Comparison of ENCODE assay signal across 20 cellular contexts in genomic region chr16:84459941-84460405, GRCh38. TPM values are rescaled to one million over a fixed set of nuclear protein-coding genes. Genes with fewer than 3 reads are reported as not detected.
DNase-seq lines count a peak whose midpoint lies in the region; ATAC-seq and TF ChIP-seq lines count a peak whose summit lies in the region.
"Had no signal": no experiment of that assay in that cellular context is flagged by ENCODE, and none has a peak within 500 bp of the region (broad histone marks: within the 10 kb centered on the region; RNA-seq: fewer than 3 reads in every experiment).

No MANE protein-coding gene starts in this region.

- H3K23ac ChIP-seq in neuronal stem cell (ENCODE audit: low read depth, low read length, poor library complexity) = peak overlapping the region; percentile 68

- no peak overlapping the region for H3K4me2 ChIP-seq in neuronal stem cell (ENCODE audit: insufficient read depth, low read length, poor library complexity, severe bottlenecking)
- H3K4me2 ChIP-seq: hepatocyte had no signal

- no peak overlapping the region for H2BK5ac ChIP-seq in neuronal stem cell (ENCODE audit: low read length)

- ATAC-seq in GM18909 (IDR thresholded peaks at IDR 0.05; ENCODE audit: poor library complexity, unreplicated experiment) = no peak

- H2AFZ ChIP-seq in neuronal stem cell (ENCODE audit: low read length) = no peak overlapping the region
- H2AFZ ChIP-seq: hepatocyte had no signal

- no peak overlapping the region for H4K8ac ChIP-seq in neuronal stem cell (ENCODE audit: low read depth, low read length)

- no peaks in the 10 kb centered on the region for H3K79me1 ChIP-seq in neuronal stem cell (ENCODE audit: low read depth, low read length)

- no peak overlapping the region for H2AK5ac ChIP-seq in neuronal stem cell (ENCODE audit: low read depth, low read length)

- H3K4me3 Mint-ChIP-seq in brain = no peak overlapping the region
- H3K4me3 Mint-ChIP-seq: activated T-helper 1 cell treated with anti-CD3 and anti-CD28 coated beads, Interleukin-12 subunit alpha, Interleukin-12 subunit beta, Interleukin-2, Interleukin-4 antibody, amounts not matched to agents 30 ng/mL and 10 ng/mL and 1 ng/mL, durations not matched to agents 14 hours and 24 hours and 36 hours had no signal

- H3K18ac ChIP-seq in neuronal stem cell (ENCODE audit: low read length) = peak overlapping the region; percentile 33

- WGBS in neuronal stem cell (ENCODE audit: extremely low coverage in 2 of 2, insufficient read length in 2 of 2, insufficient replicate concordance in 1 of 2), 2 donors = no CpG with 5 or more reads among the region's 14 CpGs
- WGBS in prostate gland = 76% methylated on average over 14 of the region's 14 CpGs

- H3K4me3 ChIP-seq in H7 (ENCODE audit: insufficient read depth, low read depth, low read length) (no peak overlapping the region), neuronal stem cell (ENCODE audit: low read length in 2 of 2) (no peak overlapping the region), prostate gland (no peak overlapping the region)
- H3K4me3 ChIP-seq: cardiac muscle cell, hepatocyte, suprapubic skin had no signal

- peaks cover under 1% of the 10 kb centered on the region for H3K27me3 Mint-ChIP-seq in brain

- intact Hi-C loops in prostate gland (cut with DNase I) = no loop called here

- DNase-seq in CMK (ENCODE audit: low read depth) = peak; percentile 14
- DNase-seq in H7 = peak; percentile 50
- DNase-seq in neuronal stem cell (ENCODE audit: low spot score) = no peak
- DNase-seq in prostate gland (ENCODE audit: low spot score) = no peak
- DNase-seq in dermis blood vessel endothelial cell = no peak
- DNase-seq: activated CD4-positive, alpha-beta T cell treated with anti-CD3 and anti-CD28 coated beads, Interleukin-2, amount 50 U/mL, for 48 hours; effector memory CD4-positive, alpha-beta T cell; GF-D8; kidney glomerular epithelial cell; NCI-H2227 treated with DMSO at 0.1 percent for 48 hours; stimulated activated CD4-positive, alpha-beta T cell treated with anti-CD3 and anti-CD28 coated beads, Interleukin-4, amount 100 ng/mL, for 4 hours; stimulated activated CD8-positive, alpha-beta memory T cell treated with anti-CD3 and anti-CD28 coated beads, Interleukin-4, amount 100 ng/mL, for 48 hours; WERI-Rb-1 had no signal

- H4K91ac ChIP-seq in neuronal stem cell (ENCODE audit: low read depth, low read length, poor library complexity) = no peak overlapping the region

- no peak overlapping the region for H3K14ac ChIP-seq in neuronal stem cell (ENCODE audit: low read length)

- TF ChIP-seq CTCF in brain (conservative IDR thresholded peaks at IDR 0.05) (no peak), prostate gland (IDR thresholded peaks at IDR 0.05) (no peak)

- H3K36me3 ChIP-seq in H7 (replicated peaks; ENCODE audit: control insufficient read depth, insufficient read depth, low read length) (no peaks in the 10 kb centered on the region), neuronal stem cell (replicated peaks in 1 of 2; ENCODE audit: control insufficient read depth in 2 of 2, insufficient read depth in 2 of 2, low read length in 2 of 2) (peaks cover 3 to 5% of the 10 kb centered on the region in 2 donors), prostate gland (no peaks in the 10 kb centered on the region)
- H3K36me3 ChIP-seq: cardiac muscle cell, WERI-Rb-1 had no signal

- no peak overlapping the region for H2BK15ac ChIP-seq in neuronal stem cell (ENCODE audit: low read length)

- H2BK12ac ChIP-seq in neuronal stem cell (ENCODE audit: low read length) = no peak overlapping the region

- peaks cover 40% of the 10 kb centered on the region for H3K36me3 Mint-ChIP-seq in brain

- no peak overlapping the region for H3K27ac ChIP-seq in neuronal stem cell (replicated peaks; ENCODE audit: low read length)
- H3K27ac ChIP-seq in prostate gland = no peak overlapping the region
- H3K27ac ChIP-seq: cardiac muscle cell, hepatocyte, HL-60, suprapubic skin, WERI-Rb-1 had no signal

- peak overlapping the region in 3 of 5 experiments; percentile 30 to 86 (median 69) for H3K27ac Mint-ChIP-seq in brain
- H3K27ac Mint-ChIP-seq: activated T-helper 1 cell treated with anti-CD3 and anti-CD28 coated beads, Interleukin-12 subunit alpha, Interleukin-12 subunit beta, Interleukin-2, Interleukin-4 antibody, amounts not matched to agents 30 ng/mL and 10 ng/mL and 1 ng/mL, durations not matched to agents 14 hours and 24 hours and 36 hours had no signal

- no peaks in the 10 kb centered on the region for H3K4me1 Mint-ChIP-seq in brain

- H2BK120ac ChIP-seq in neuronal stem cell (ENCODE audit: low read depth, low read length) = no peak overlapping the region

- H3K4ac ChIP-seq in neuronal stem cell (ENCODE audit: low read length) = no peak overlapping the region

- no peak overlapping the region for H3K9ac ChIP-seq in neuronal stem cell (ENCODE audit: low read depth, low read length, poor library complexity)

- no peak for TF ChIP-seq POLR2A in prostate gland (IDR thresholded peaks at IDR 0.05)

- H3K27me3 ChIP-seq in H7 (ENCODE audit: control insufficient read depth, insufficient read depth, low read length) (no peaks in the 10 kb centered on the region), neuronal stem cell (ENCODE audit: control insufficient read depth in 3 of 3, insufficient read depth in 3 of 3, low read depth in 1 of 3, low read length in 3 of 3) (no peaks in the 10 kb centered on the region), prostate gland (replicated peaks; ENCODE audit: insufficient read depth) (no peaks in the 10 kb centered on the region)
- H3K27me3 ChIP-seq: cardiac muscle cell, hepatocyte, suprapubic skin had no signal

- no peaks in the 10 kb centered on the region for H3K9me3 ChIP-seq in neuronal stem cell (replicated peaks in 1 of 2; ENCODE audit: control insufficient read depth in 2 of 2, insufficient read depth in 1 of 2, low read depth in 1 of 2, low read length in 2 of 2)
- no peaks in the 10 kb centered on the region for H3K9me3 ChIP-seq in prostate gland
- H3K9me3 ChIP-seq: suprapubic skin had no signal

- H3K4me1 ChIP-seq in neuronal stem cell (ENCODE audit: control insufficient read depth in 2 of 2, insufficient read depth in 1 of 2, low read depth in 1 of 2, low read length in 2 of 2) = peaks cover 0 to 2% of the 10 kb centered on the region in 2 donors
- no peaks in the 10 kb centered on the region for H3K4me1 ChIP-seq in prostate gland (replicated peaks)
- H3K4me1 ChIP-seq: suprapubic skin had no signal

- H3K9me3 Mint-ChIP-seq in brain = peaks cover 0 to 2% (median 0%) of the 10 kb centered on the region in 5 experiments
- H3K9me3 Mint-ChIP-seq: activated T-helper 1 cell treated with anti-CD3 and anti-CD28 coated beads, Interleukin-12 subunit alpha, Interleukin-12 subunit beta, Interleukin-2, Interleukin-4 antibody, amounts not matched to agents 30 ng/mL and 10 ng/mL and 1 ng/mL, durations not matched to agents 14 hours and 24 hours and 36 hours had no signal

RNA-seq across cellular contexts. Expression of gene MEAK7, which starts 44.5 kb away (rescaled TPM):
- total RNA-seq in H7 (2014; rRNA removed; shearing (Covaris generic)) = 9.2 and 11.6 TPM in 2 replicates
- polyA plus RNA-seq in brain (ENCODE audit: insufficient read depth, low read depth, low replicate concordance) = 10.8 TPM
- polyA plus RNA-seq in neuronal stem cell (2013, experiment 1 of 2) = 8.0 TPM
- polyA plus RNA-seq in neuronal stem cell (2013, experiment 2 of 2) = 8.4 TPM
- total RNA-seq in prostate gland = 10 to 100 TPM; 12.4 to 13.7 TPM
- 14.5 and 24.1 TPM in 2 replicates for total RNA-seq in dermis blood vessel endothelial cell

Comparison
In these comparisons a context has a peak if more than half of its experiments do, and no peak if none do; other contexts are left out.
1. DNase-seq: peak in CMK (single experiment) and H7 (single experiment); none in neuronal stem cell (single experiment), prostate gland (single experiment) and dermis blood vessel endothelial cell (single experiment).